ENCODE assay signal across 8 cellular contexts in genomic region chr12:26831959-26832816, GRCh38. TPM values are rescaled to one million over a fixed set of nuclear protein-coding genes. Genes with fewer than 3 reads are reported as not detected.
DNase-seq lines count a peak whose midpoint lies in the region; ATAC-seq and TF ChIP-seq lines count a peak whose summit lies in the region.

No MANE protein-coding gene starts in this region.

- peaks cover 33% of the 10 kb centered on the region for H3K4me1 Mint-ChIP-seq in nephron progenitor cell
- H3K4me1 Mint-ChIP-seq in stimulated activated naive CD8-positive, alpha-beta T cell treated with anti-CD3 and anti-CD28 coated beads, Interleukin-15, amount 100 ng/mL, for 72 hours, result peaks cover 51% of the 10 kb centered on the region

- no TSS peak for BruUV-seq in Panc1 (replicated peaks; lab: Mats Ljungman, UMichigan)

- TF ChIP-seq CTCF in Panc1 (IDR thresholded peaks at IDR 0.05), result no peak; the same call in 1 of the 2 replicates
- TF ChIP-seq CTCF in nephron progenitor cell (IDR thresholded peaks at IDR 0.05), result no peak

- no peaks in the 10 kb centered on the region for H3K36me3 Mint-ChIP-seq in nephron progenitor cell (ENCODE audit: low read depth)

- ATAC-seq in GM19397 (IDR thresholded peaks at IDR 0.05; ENCODE audit: unreplicated experiment) (peak; percentile 47), HG03521 (IDR thresholded peaks at IDR 0.05; ENCODE audit: unreplicated experiment) (peak; percentile 42), Panc1 (peak; percentile 53)
- peak; percentile 74 for ATAC-seq in stimulated activated naive CD8-positive, alpha-beta T cell treated with anti-CD3 and anti-CD28 coated beads, Interleukin-15, amount 100 ng/mL, for 72 hours

- peak; percentile 47 for DNase-seq in CMK (ENCODE audit: low read depth)
- peak; percentile 75 for DNase-seq in Panc1 (ENCODE audit: low read depth, low spot score)
- DNase-seq in activated T-helper 1 cell treated with anti-CD3 and anti-CD28 coated beads, Interleukin-2, amount 50 U/mL, for 16 hours (ENCODE audit: low read depth in 1 of 2, low spot score in 1 of 2), result peak; percentile 34 to 35
- DNase-seq in fibroblast of peridontal ligament (ENCODE audit: extremely low read depth), result peak; percentile 67
- DNase-seq in nephron progenitor cell, result peak; percentile 66
- peak; percentile 72 to 74 for DNase-seq in stimulated activated naive CD8-positive, alpha-beta T cell treated with anti-CD3 and anti-CD28 coated beads, Interleukin-15, amount 100 ng/mL, for 72 hours

- no peaks in the 10 kb centered on the region for H3K9me3 ChIP-seq in Panc1 (ENCODE audit: control insufficient read depth, insufficient read depth, low read depth, low read length)

- H3K27ac Mint-ChIP-seq in nephron progenitor cell, result peak overlapping the region; percentile 81
- H3K27ac Mint-ChIP-seq in stimulated activated naive CD8-positive, alpha-beta T cell treated with anti-CD3 and anti-CD28 coated beads, Interleukin-15, amount 100 ng/mL, for 72 hours, result peak overlapping the region; percentile 99

- intact Hi-C loops in Panc1 (cut with micrococcal nuclease; ENCODE audit: unreplicated experiment), result no loop called here

- H3K9me3 Mint-ChIP-seq in nephron progenitor cell, result no peaks in the 10 kb centered on the region
- H3K9me3 Mint-ChIP-seq in stimulated activated naive CD8-positive, alpha-beta T cell treated with anti-CD3 and anti-CD28 coated beads, Interleukin-15, amount 100 ng/mL, for 72 hours, result no peaks in the 10 kb centered on the region

- no peaks in the 10 kb centered on the region for H3K36me3 ChIP-seq in Panc1 (ENCODE audit: control insufficient read depth, insufficient read depth, low read length)

- H3K4me1 ChIP-seq in Panc1 (ENCODE audit: control insufficient read depth, insufficient read depth, low read length), result peaks cover 30% of the 10 kb centered on the region

- peaks cover 15% of the 10 kb centered on the region for H3K27me3 Mint-ChIP-seq in nephron progenitor cell (ENCODE audit: low read depth, poor library complexity)
- H3K27me3 Mint-ChIP-seq in stimulated activated naive CD8-positive, alpha-beta T cell treated with anti-CD3 and anti-CD28 coated beads, Interleukin-15, amount 100 ng/mL, for 72 hours, result no peaks in the 10 kb centered on the region

- CTCF ChIA-PET in Panc1 (lab: Charles Lee), result interaction anchor here (0.7 to 1.1 kb wide), 5 partner anchors 12 to 849 kb away, joined by 3 to 5 read pairs (median 4); no protein-coding TSS in a partner anchor

- H3K27ac ChIP-seq in Panc1 (ENCODE audit: low read length), result peak overlapping the region; percentile 94

- peak overlapping the region; percentile 94 for H3K4me3 Mint-ChIP-seq in nephron progenitor cell
- H3K4me3 Mint-ChIP-seq in stimulated activated naive CD8-positive, alpha-beta T cell treated with anti-CD3 and anti-CD28 coated beads, Interleukin-15, amount 100 ng/mL, for 72 hours, result peak overlapping the region; percentile 88 to 98

- in situ Hi-C loops in Panc1 (cut with HindIII; ENCODE audit: low pct_unique_long_range_greater_than_20kb, low sequenced_read_pairs), result no loop called here

- POLR2A ChIA-PET in Panc1 (lab: Charles Lee), result interaction anchor here (0.6 kb wide), 2 partner anchors 72 to 78 kb away, joined by 3 read pairs; no protein-coding TSS in a partner anchor

- peak overlapping the region; percentile 92 to 96 for H3K4me3 ChIP-seq in Panc1 (ENCODE audit: low read depth in 2 of 2, low read length in 2 of 2)

- H3K27me3 ChIP-seq in Panc1 (ENCODE audit: control insufficient read depth, insufficient read depth, low read length), result no peaks in the 10 kb centered on the region

RNA-seq across cellular contexts. Expression of gene ITPR2, which starts 0.8 kb away (rescaled TPM):
- total RNA-seq in Panc1 (2021; ENCODE audit: unreplicated experiment), result 41.8 TPM
- 11.8 TPM for polyA plus RNA-seq in Panc1 (2012; ENCODE audit: insufficient read length)

Comparison
In these comparisons a context has a peak if more than half of its experiments do, and no peak if none do; other contexts are left out.
1. Peak in every context shown above with its lines: DNase-seq, ATAC-seq, H3K4me3 ChIP-seq and H3K27ac ChIP-seq.